Comparison of ENCODE assay signal across 10 cellular contexts in the genomic region with DNA sequence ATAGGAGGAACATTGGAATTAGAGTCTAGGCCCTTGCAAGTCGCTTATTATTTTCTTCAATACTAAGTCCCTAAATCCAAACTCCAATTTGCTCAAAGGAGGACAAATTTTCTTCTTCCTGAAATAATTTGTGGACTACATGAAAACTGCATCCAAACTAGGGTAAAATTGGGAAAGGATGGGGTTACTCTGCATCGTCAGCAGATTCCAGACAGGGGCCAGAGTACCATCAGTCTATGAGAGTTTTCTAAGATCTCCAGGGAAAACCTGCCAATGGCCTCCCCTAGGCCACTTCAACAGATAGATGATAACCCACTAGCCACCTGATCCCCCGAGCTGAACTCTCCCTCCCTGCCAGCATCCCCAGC. TPM values are rescaled to one million over a fixed set of nuclear protein-coding genes. Genes with fewer than 3 reads are reported as not detected.
DNase-seq lines count a peak whose midpoint lies in the region; ATAC-seq and TF ChIP-seq lines count a peak whose summit lies in the region.
"Had no signal": no experiment of that assay in that cellular context is flagged by ENCODE, and none has a peak within 500 bp of the region (broad histone marks: within the 10 kb centered on the region; RNA-seq: fewer than 3 reads in every experiment).

No MANE protein-coding gene starts in this region.

- peak overlapping the region; percentile 50 for H3K4me3 ChIP-seq in A673 (ENCODE audit: low read depth, low read length, poor library complexity, severe bottlenecking)
- H3K4me3 ChIP-seq in colonic mucosa: peak overlapping the region; percentile 42

- H3K4me1 Mint-ChIP-seq in naive thymus-derived CD8-positive, alpha-beta T cell: peaks cover 0 to 4% (median under 1%) of the 10 kb centered on the region in 4 donors

- intact Hi-C loops in A673 (cut with micrococcal nuclease; ENCODE audit: unreplicated experiment): no loop called here
- intact Hi-C loops in colonic mucosa (cut with DNase I): no loop called here

- H3K27ac ChIP-seq in A673 (ENCODE audit: low read depth, low read length, poor library complexity, severe bottlenecking) (no peak overlapping the region), colonic mucosa (no peak overlapping the region)
- H3K27ac ChIP-seq: parathyroid adenoma had no signal

- peaks cover 0 to 3% (median 0%) of the 10 kb centered on the region in 3 donors for H3K36me3 Mint-ChIP-seq in naive thymus-derived CD8-positive, alpha-beta T cell

- H3K9me3 ChIP-seq in A673 (ENCODE audit: low read depth, low read length, poor library complexity, severe bottlenecking) (no peaks in the 10 kb centered on the region), colonic mucosa (no peaks in the 10 kb centered on the region)

- H3K4me1 ChIP-seq in A673 (ENCODE audit: insufficient read depth, low read length, poor library complexity, severe bottlenecking): peaks cover 11% of the 10 kb centered on the region
- H3K4me1 ChIP-seq in colonic mucosa: no peaks in the 10 kb centered on the region
- H3K4me1 ChIP-seq: parathyroid adenoma had no signal

- no peaks in the 10 kb centered on the region for H3K9me3 Mint-ChIP-seq in naive thymus-derived CD8-positive, alpha-beta T cell

- peak overlapping the region; percentile 36 to 74 (median 64) for H3K4me3 Mint-ChIP-seq in naive thymus-derived CD8-positive, alpha-beta T cell

- H3K9ac ChIP-seq in colonic mucosa (ENCODE audit: low read depth in 2 of 2, low read length in 2 of 2): peak overlapping the region in 1 of 2 donors; percentile 63
- H3K9ac ChIP-seq: parathyroid adenoma had no signal

- BruUV-seq in A673 (replicated peaks; lab: Mats Ljungman, UMichigan): no TSS peak

- TF ChIP-seq CTCF in A673 (conservative IDR thresholded peaks at IDR 0.05; ENCODE audit: low read depth, low read length) (no peak), colonic mucosa (IDR thresholded peaks at IDR 0.05) (no peak)

- POLR2A ChIA-PET in A673 (lab: Charles Lee; ENCODE audit: low non-redundant PET): no interaction called here
- POLR2A ChIA-PET in naive thymus-derived CD8-positive, alpha-beta T cell (lab: Charles Lee): no interaction called here

- peaks cover 4 to 43% (median 27%) of the 10 kb centered on the region in 5 donors for H3K27me3 Mint-ChIP-seq in naive thymus-derived CD8-positive, alpha-beta T cell

- CTCF ChIA-PET in A673 (lab: Charles Lee): interaction anchor here (0.6 kb wide), 2 partner anchors 53 to 574 kb away, joined by 3 read pairs; no protein-coding TSS in a partner anchor

- DNase-seq in A673 (ENCODE audit: low spot score) (no peak), HuH-7 (ENCODE audit: low spot score) (peak; percentile 42), colonic mucosa (no peak), SHP77 (lab: John Stamatoyannopoulos, UW) (no peak), NCI-H2107 (lab: John Stamatoyannopoulos, UW) (no peak), mucosa of gallbladder (ENCODE audit: low spot score) (no peak)
- DNase-seq in naive thymus-derived CD8-positive, alpha-beta T cell: no peak
- no peak for DNase-seq in activated CD4-positive, CD25-positive, alpha-beta regulatory T cell (lab: John Stamatoyannopoulos, UW)

- H3K27me3 ChIP-seq in A673 (replicated peaks; ENCODE audit: insufficient read depth, low read depth, low read length, poor library complexity) (no peaks in the 10 kb centered on the region), colonic mucosa (no peaks in the 10 kb centered on the region)

- H3K27ac Mint-ChIP-seq in naive thymus-derived CD8-positive, alpha-beta T cell: no peak overlapping the region

- no peak for ATAC-seq in naive thymus-derived CD8-positive, alpha-beta T cell

- no peaks in the 10 kb centered on the region for H3K36me3 ChIP-seq in A673 (ENCODE audit: insufficient read depth, low read length, poor library complexity, severe bottlenecking)
- H3K36me3 ChIP-seq in colonic mucosa: no peaks in the 10 kb centered on the region

RNA-seq across cellular contexts. Expression of gene HEYL, which starts 0.5 kb away (rescaled TPM):
- 0.77 and 1.3 TPM in 2 replicates for total RNA-seq in A673 (2021)
- 1 to 10 TPM in 1 of 2 donors, under 1 TPM in 1; 0.91 to 2.4 TPM for total RNA-seq in colonic mucosa
- under 1 TPM in 1 of 2 experiments, not detected in 1; 0.11 TPM for total RNA-seq in naive thymus-derived CD8-positive, alpha-beta T cell
- polyA plus RNA-seq in naive thymus-derived CD8-positive, alpha-beta T cell: under 1 TPM in 1 of 3 donors, not detected in 2; 0.30 TPM
- total RNA-seq in mucosa of gallbladder: 8.5 TPM

RNA-seq across cellular contexts. Expression of gene NT5C1A, which starts 33.0 kb away (rescaled TPM):
- total RNA-seq in A673 (2021) (not detected in 2 replicates), colonic mucosa (not detected), mucosa of gallbladder (2.9 TPM)
- under 1 TPM; 0.71 to 0.88 TPM for total RNA-seq in naive thymus-derived CD8-positive, alpha-beta T cell
- not detected for polyA plus RNA-seq in naive thymus-derived CD8-positive, alpha-beta T cell
- total RNA-seq: HT-29 had no signal

RNA-seq across cellular contexts. Expression of gene HPCAL4, which starts 52.3 kb away (rescaled TPM):
- not detected in 2 replicates for total RNA-seq in A673 (2021)
- total RNA-seq in colonic mucosa: under 1 TPM; 0.07 to 0.16 TPM
- total RNA-seq in naive thymus-derived CD8-positive, alpha-beta T cell: 10 to 100 TPM; 31.9 to 32.5 TPM
- 1 to 10 TPM; 2.1 to 4.6 (median 3.9) TPM for polyA plus RNA-seq in naive thymus-derived CD8-positive, alpha-beta T cell
- total RNA-seq in mucosa of gallbladder: 0.20 TPM
- total RNA-seq: HT-29 had no signal

Comparison
In these comparisons a context has a peak if more than half of its experiments do, and no peak if none do; other contexts are left out.
1. RNA of gene HPCAL4, which starts 52.3 kb away (total RNA-seq): 31.9 to 32.5 TPM in naive thymus-derived CD8-positive, alpha-beta T cell; 0.20 TPM in mucosa of gallbladder (single experiment), 0.07 to 0.16 TPM in colonic mucosa and not detected in A673; every median in the first group is over 10 times any median in the second.